Comparison of ENCODE assay signal across 23 cellular contexts in genomic region chr11:120259241-120259640, GRCh38. TPM values are rescaled to one million over a fixed set of nuclear protein-coding genes. Genes with fewer than 3 reads are reported as not detected.
DNase-seq lines count a peak whose midpoint lies in the region; ATAC-seq, FAIRE-seq and TF ChIP-seq lines count a peak whose summit lies in the region.
"Had no signal": no experiment of that assay in that cellular context is flagged by ENCODE, and none has a peak within 500 bp of the region (broad histone marks: within the 10 kb centered on the region; RNA-seq: fewer than 3 reads in every experiment).

No MANE protein-coding gene starts in this region.

- H2AFZ ChIP-seq in HCT116 (ENCODE audit: low read depth, low read length, poor library complexity, severe bottlenecking): no peak overlapping the region
- H2AFZ ChIP-seq: GM23248 had no signal

- H3K79me2 ChIP-seq in HCT116 (ENCODE audit: insufficient read depth, low read length): no peaks in the 10 kb centered on the region

- no peaks in the 10 kb centered on the region for H4K20me1 ChIP-seq in HCT116 (ENCODE audit: insufficient read depth)

- no peak overlapping the region for H3K4me2 ChIP-seq in HCT116 (ENCODE audit: low read length)
- H3K4me2 ChIP-seq: A549; BLaER1 treated with 17β-estradiol and CSF1 and Interleukin-3, amounts not matched to agents 10 nM and 100 nM had no signal

- 0 out of 2 replicates have a peak, but pooled peaks have one; percentile 14 for ATAC-seq in HCT116
- no peak for ATAC-seq in GM19452 (IDR thresholded peaks at IDR 0.05; ENCODE audit: unreplicated experiment)
- ATAC-seq: GM12878 had no signal

- no peak for TF ChIP-seq CTCF in HCT116 (IDR thresholded peaks at IDR 0.05 in 2 of 3, conservative IDR thresholded peaks at IDR 0.05 in 1 of 3; ENCODE audit: borderline replicate concordance in 1 of 3, insufficient read depth in 1 of 3, low read depth in 2 of 3, low read length in 2 of 3)
- TF ChIP-seq CTCF in bronchial epithelial cell (IDR thresholded peaks at IDR 0.05; ENCODE audit: insufficient read depth, low read length, severe bottlenecking): no peak

- no peak for TF ChIP-seq POLR2A in HCT116 (IDR thresholded peaks at IDR 0.05; ENCODE audit: borderline replicate concordance, extremely low read depth, insufficient read depth, insufficient read length)

- H3K36me3 Mint-ChIP-seq in activated naive CD4-positive, alpha-beta T cell treated with anti-CD3 and anti-CD28 coated beads for 36 hours (ENCODE audit: low read depth): no peaks in the 10 kb centered on the region
- H3K36me3 Mint-ChIP-seq: CD14-positive monocyte; CD8-positive, alpha-beta memory T cell had no signal

- H3K9me3 ChIP-seq in HCT116 (ENCODE audit: control insufficient read depth in 1 of 2, insufficient read depth in 1 of 2, low read depth in 1 of 2, low read length in 2 of 2): no peaks in the 10 kb centered on the region
- H3K9me3 ChIP-seq: A549; BE2C; BLaER1 treated with 17β-estradiol and CSF1 and Interleukin-3, amounts not matched to agents 10 nM and 100 nM had no signal

- intact Hi-C loops in HCT116 (cut with micrococcal nuclease): no loop called here
- intact Hi-C loops in activated naive CD4-positive, alpha-beta T cell treated with anti-CD3 and anti-CD28 coated beads for 36 hours (cut with micrococcal nuclease): no loop called here

- H3K9ac ChIP-seq in HCT116 (ENCODE audit: low read length): no peak overlapping the region
- H3K9ac ChIP-seq: BLaER1 treated with 17β-estradiol and CSF1 and Interleukin-3, amounts not matched to agents 10 nM and 100 nM; GM23248 had no signal

- H3K27me3 ChIP-seq in HCT116 (ENCODE audit: insufficient read depth, low read length) (peaks cover 49% of the 10 kb centered on the region; the same call in 1 of the 2 replicates), bronchial epithelial cell (ENCODE audit: control insufficient read depth, insufficient read depth, low read length) (peaks cover 26% of the 10 kb centered on the region)
- H3K27me3 ChIP-seq: BE2C had no signal

- DNase-seq in HCT116 (ENCODE audit: low read depth, low spot score): no peak
- DNase-seq in bronchial epithelial cell (ENCODE audit: low read depth): no peak
- no peak for DNase-seq in NCI-H2081 (lab: John Stamatoyannopoulos, UW)
- DNase-seq in activated naive CD4-positive, alpha-beta T cell treated with anti-CD3 and anti-CD28 coated beads for 36 hours: no peak
- DNase-seq: 8988T; ACHN; AML-193; BE2C; CD4-positive, alpha-beta T cell; CD8-positive, alpha-beta memory T cell; DMS 273 treated with DMSO at 0.1 percent for 48 hours; DMS79; EL; GDM1; GM23248; H9 had no signal

- peaks cover 54% of the 10 kb centered on the region for H3K27me3 Mint-ChIP-seq in activated naive CD4-positive, alpha-beta T cell treated with anti-CD3 and anti-CD28 coated beads for 36 hours (ENCODE audit: low read depth)

- no peaks in the 10 kb centered on the region for H3K4me1 ChIP-seq in HCT116 (ENCODE audit: control insufficient read depth in 1 of 2, insufficient read depth in 2 of 2, low read length in 2 of 2)
- H3K4me1 ChIP-seq: A549, BE2C had no signal

- CTCF ChIA-PET in HCT116 (lab: Charles Lee): interaction anchor here (1.4 kb wide), 1 partner anchor 43 kb away, joined by 5 read pairs; no protein-coding TSS in a partner anchor
- CTCF ChIA-PET in activated naive CD4-positive, alpha-beta T cell treated with anti-CD3 and anti-CD28 coated beads for 36 hours (lab: Charles Lee): interaction anchor here (1.3 kb wide), 1 partner anchor 23 kb away, joined by 3 read pairs; no protein-coding TSS in a partner anchor

- RAD21 ChIA-PET in HCT116 (lab: Charles Lee; ENCODE audit: low non-redundant PET in 1 of 2, low total read pairs in 2 of 2, uncharacterized antibody in 2 of 2, unreplicated experiment in 2 of 2): no interaction called here

- FAIRE-seq in bronchial epithelial cell (lab: Jason Lieb, UNC): peak; percentile 23
- FAIRE-seq: A549, D721Med, GM12878 had no signal

- H3K4me3 ChIP-seq in HCT116 (replicated peaks in 1 of 2; ENCODE audit: low read depth in 1 of 2, low read length in 2 of 2) (no peak overlapping the region), bronchial epithelial cell (ENCODE audit: low read depth, low read length) (no peak overlapping the region), skin epidermis (no peak overlapping the region)
- H3K4me3 ChIP-seq: A549; BLaER1 treated with 17β-estradiol and CSF1 and Interleukin-3, amounts not matched to agents 10 nM and 100 nM; GM12878; GM23248 had no signal

- POLR2A ChIA-PET in HCT116 (lab: Charles Lee): no interaction called here

- H3K27ac ChIP-seq in HCT116 (ENCODE audit: low read depth, low read length) (no peak overlapping the region), skin epidermis (peak overlapping the region in 12 of 21 experiments; percentile 6 to 76 (median 52))
- H3K27ac ChIP-seq: A549; BLaER1 treated with 17β-estradiol and CSF1 and Interleukin-3, amounts not matched to agents 10 nM and 100 nM; GM23248 had no signal

- no TSS peak for BruUV-seq in HCT116 (replicated peaks; lab: Mats Ljungman, UMichigan)

- H3K36me3 ChIP-seq in HCT116 (ENCODE audit: control insufficient read depth in 1 of 2, insufficient read depth in 2 of 2, low read length in 2 of 2): no peaks in the 10 kb centered on the region
- H3K36me3 ChIP-seq in bronchial epithelial cell (ENCODE audit: control insufficient read depth, insufficient read depth, low read length): no peaks in the 10 kb centered on the region
- H3K36me3 ChIP-seq: BE2C; BLaER1 treated with 17β-estradiol and CSF1 and Interleukin-3, amounts not matched to agents 10 nM and 100 nM had no signal

- no peak for TF ChIP-seq RAD21 in HCT116 (IDR thresholded peaks at IDR 0.05; ENCODE audit: low read depth)

- H3K9me3 Mint-ChIP-seq in activated naive CD4-positive, alpha-beta T cell treated with anti-CD3 and anti-CD28 coated beads for 36 hours: no peaks in the 10 kb centered on the region
- H3K9me3 Mint-ChIP-seq: CD4-positive, alpha-beta T cell; CD8-positive, alpha-beta memory T cell; H9 had no signal

- no peak overlapping the region for H3K4me3 Mint-ChIP-seq in activated naive CD4-positive, alpha-beta T cell treated with anti-CD3 and anti-CD28 coated beads for 36 hours
- H3K4me3 Mint-ChIP-seq: CD14-positive monocyte; CD4-positive, alpha-beta T cell; CD8-positive, alpha-beta memory T cell; H9 had no signal

- H3K27ac Mint-ChIP-seq in activated naive CD4-positive, alpha-beta T cell treated with anti-CD3 and anti-CD28 coated beads for 36 hours: no peak overlapping the region
- H3K27ac Mint-ChIP-seq: CD14-positive monocyte; CD4-positive, alpha-beta T cell; CD8-positive, alpha-beta memory T cell; H9 had no signal

- H3K4me1 Mint-ChIP-seq in activated naive CD4-positive, alpha-beta T cell treated with anti-CD3 and anti-CD28 coated beads for 36 hours (ENCODE audit: low read depth): peaks cover 9% of the 10 kb centered on the region

- no peaks in the 10 kb centered on the region for H3K9me2 ChIP-seq in HCT116 (ENCODE audit: insufficient read depth)

TF ChIP-seq in HCT116, 20 proteins besides CTCF, POLR2A, EP300 and RAD21 (continues in another document):
- TF ChIP-seq ZNF274 (IDR thresholded peaks at IDR 0.05; ENCODE audit: low read depth, low read length): no peak
- no peak for TF ChIP-seq EZH2phosphoT487 (IDR thresholded peaks at IDR 0.05; ENCODE audit: borderline replicate concordance)
- no peak for TF ChIP-seq JUND (IDR thresholded peaks at IDR 0.05)
- TF ChIP-seq CBX3 (IDR thresholded peaks at IDR 0.05; ENCODE audit: low read depth): no peak
- TF ChIP-seq ELF1 (IDR thresholded peaks at IDR 0.05; ENCODE audit: borderline replicate concordance, low read depth): no peak
- TF ChIP-seq REST (IDR thresholded peaks at IDR 0.05; ENCODE audit: low read depth): no peak
- TF ChIP-seq TCF7L2 (IDR thresholded peaks at IDR 0.05; ENCODE audit: borderline replicate concordance, extremely low read depth, insufficient read depth, insufficient read length): no peak

RNA-seq across cellular contexts. Expression of gene POU2F3, which starts 19.3 kb away (rescaled TPM):
- total RNA-seq in HCT116 (2021; ENCODE audit: unreplicated experiment) (0.15 TPM), bronchial epithelial cell (0.90 TPM in 1 of 2 replicates, not detected in the other)
- 0.12 and 0.26 TPM in 2 replicates for polyA plus RNA-seq in HCT116 (2012)
- not detected for total RNA-seq in activated naive CD4-positive, alpha-beta T cell treated with anti-CD3 and anti-CD28 coated beads for 36 hours
- total RNA-seq: CD4-positive, alpha-beta T cell; CD8-positive, alpha-beta memory T cell; GM23248 had no signal
- polyA plus RNA-seq: A549; CD8-positive, alpha-beta memory T cell; GM23248 had no signal

RNA-seq across cellular contexts. Expression of gene OAF, which starts 48.4 kb away (rescaled TPM):
- total RNA-seq in HCT116 (2021; ENCODE audit: unreplicated experiment) (32.3 TPM), bronchial epithelial cell (5.9 and 9.0 TPM in 2 replicates)
- polyA plus RNA-seq in HCT116 (2012): 24.3 and 26.3 TPM in 2 replicates
- total RNA-seq in activated naive CD4-positive, alpha-beta T cell treated with anti-CD3 and anti-CD28 coated beads for 36 hours: 1 to 10 TPM; 1.5 to 1.6 TPM
